21 cellular contexts compared by ENCODE assay signal in the genomic region with DNA sequence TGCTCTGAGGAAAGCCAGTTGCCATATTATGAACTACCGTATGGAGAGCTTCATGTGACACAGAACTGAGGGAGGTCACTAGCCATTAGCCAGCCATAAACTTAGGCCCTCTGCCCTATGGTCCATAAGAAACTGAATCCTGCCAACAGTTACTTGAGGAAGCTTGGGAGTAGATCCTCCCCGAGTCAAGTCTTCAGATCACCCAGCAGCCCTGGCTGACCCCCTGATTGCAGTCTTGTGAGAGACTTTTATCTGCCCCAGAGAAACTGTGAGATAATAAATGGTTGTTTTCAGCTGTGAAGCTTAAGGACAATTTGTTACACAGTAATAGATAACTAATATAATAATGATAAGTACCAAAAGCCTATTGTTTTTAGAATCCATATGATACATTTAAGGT.
"Had no signal": no experiment of that assay in that cellular context is flagged by ENCODE, and none has a peak within 500 bp of the region (broad histone marks: within the 10 kb centered on the region; RNA-seq: fewer than 3 reads in every experiment).

No MANE protein-coding gene starts in this region.

- H3K27ac Mint-ChIP-seq: dendritic cell treated with granulocyte-macrophage colony-stimulating factor and Interleukin-4, amounts not matched to agents 40 ng/mL and 50 ng/mL, for 4 days; effector memory CD8-positive, alpha-beta T cell; immature natural killer cell had no signal

- H3K27ac ChIP-seq: colonic mucosa, esophagus muscularis mucosa, foreskin keratinocyte, gastroesophageal sphincter, heart left ventricle, hepatocyte, left lung, lower lobe of right lung had no signal

- H3K36me3 Mint-ChIP-seq: immature natural killer cell had no signal

- H3K4me3 ChIP-seq: colonic mucosa, esophagus muscularis mucosa, gastroesophageal sphincter, heart left ventricle, hepatocyte, left lung, lower lobe of right lung had no signal

- H3K36me3 ChIP-seq: colonic mucosa, esophagus muscularis mucosa, gastroesophageal sphincter, heart left ventricle, left lung, lower lobe of right lung had no signal

- H3K9me3 ChIP-seq: colonic mucosa, esophagus muscularis mucosa, gastroesophageal sphincter, left lung, lower lobe of right lung had no signal

- H3K9me3 Mint-ChIP-seq: dendritic cell treated with granulocyte-macrophage colony-stimulating factor and Interleukin-4, amounts not matched to agents 40 ng/mL and 50 ng/mL, for 4 days; effector memory CD8-positive, alpha-beta T cell; immature natural killer cell had no signal

- H3K4me2 ChIP-seq: hepatocyte had no signal

- H3K79me2 ChIP-seq: hepatocyte had no signal

- H3K4me1 ChIP-seq: colonic mucosa, foreskin keratinocyte had no signal

- ATAC-seq: effector memory CD8-positive, alpha-beta T cell; gastroesophageal sphincter; heart left ventricle; left colon; left lung; left ventricle myocardium superior; lower lobe of right lung had no signal

- H3K27me3 Mint-ChIP-seq: dendritic cell treated with granulocyte-macrophage colony-stimulating factor and Interleukin-4, amounts not matched to agents 40 ng/mL and 50 ng/mL, for 4 days had no signal

- H3K27me3 ChIP-seq: colonic mucosa, esophagus muscularis mucosa, foreskin keratinocyte, gastroesophageal sphincter, left lung had no signal

- H3K4me3 Mint-ChIP-seq: dendritic cell treated with granulocyte-macrophage colony-stimulating factor and Interleukin-4, amounts not matched to agents 40 ng/mL and 50 ng/mL, for 4 days; effector memory CD8-positive, alpha-beta T cell; immature natural killer cell had no signal

- H2AFZ ChIP-seq: hepatocyte had no signal

- DNase-seq: colonic mucosa; cortex of kidney; effector CD8-positive, alpha-beta T cell; effector memory CD8-positive, alpha-beta T cell; foreskin keratinocyte; heart left ventricle; hypothalamus; immature natural killer cell; islet precursor cell; kidney; kidney glomerular epithelial cell; left colon; left lung; left ventricle myocardium superior; lower lobe of right lung; mesenchymal stem cell; midbrain had no signal
